Comparison of ENCODE assay signal across 2 cellular contexts in genomic region chr20:40811660-40812414, GRCh38.
TF ChIP-seq lines count a peak whose summit lies in the region.

No MANE protein-coding gene starts in this region.

TF ChIP-seq in SK-N-SH, 30 proteins besides CTCF, POLR2A, EP300 and RAD21 (continued from another document):
- TF ChIP-seq USF2 (IDR thresholded peaks at IDR 0.05; ENCODE audit: borderline replicate concordance, low read depth, low read length) (no peak), NFIC (IDR thresholded peaks at IDR 0.05; ENCODE audit: borderline replicate concordance) (no peak), TCF12 (IDR thresholded peaks at IDR 0.05) (no peak)
- TF ChIP-seq, protein P1, sequence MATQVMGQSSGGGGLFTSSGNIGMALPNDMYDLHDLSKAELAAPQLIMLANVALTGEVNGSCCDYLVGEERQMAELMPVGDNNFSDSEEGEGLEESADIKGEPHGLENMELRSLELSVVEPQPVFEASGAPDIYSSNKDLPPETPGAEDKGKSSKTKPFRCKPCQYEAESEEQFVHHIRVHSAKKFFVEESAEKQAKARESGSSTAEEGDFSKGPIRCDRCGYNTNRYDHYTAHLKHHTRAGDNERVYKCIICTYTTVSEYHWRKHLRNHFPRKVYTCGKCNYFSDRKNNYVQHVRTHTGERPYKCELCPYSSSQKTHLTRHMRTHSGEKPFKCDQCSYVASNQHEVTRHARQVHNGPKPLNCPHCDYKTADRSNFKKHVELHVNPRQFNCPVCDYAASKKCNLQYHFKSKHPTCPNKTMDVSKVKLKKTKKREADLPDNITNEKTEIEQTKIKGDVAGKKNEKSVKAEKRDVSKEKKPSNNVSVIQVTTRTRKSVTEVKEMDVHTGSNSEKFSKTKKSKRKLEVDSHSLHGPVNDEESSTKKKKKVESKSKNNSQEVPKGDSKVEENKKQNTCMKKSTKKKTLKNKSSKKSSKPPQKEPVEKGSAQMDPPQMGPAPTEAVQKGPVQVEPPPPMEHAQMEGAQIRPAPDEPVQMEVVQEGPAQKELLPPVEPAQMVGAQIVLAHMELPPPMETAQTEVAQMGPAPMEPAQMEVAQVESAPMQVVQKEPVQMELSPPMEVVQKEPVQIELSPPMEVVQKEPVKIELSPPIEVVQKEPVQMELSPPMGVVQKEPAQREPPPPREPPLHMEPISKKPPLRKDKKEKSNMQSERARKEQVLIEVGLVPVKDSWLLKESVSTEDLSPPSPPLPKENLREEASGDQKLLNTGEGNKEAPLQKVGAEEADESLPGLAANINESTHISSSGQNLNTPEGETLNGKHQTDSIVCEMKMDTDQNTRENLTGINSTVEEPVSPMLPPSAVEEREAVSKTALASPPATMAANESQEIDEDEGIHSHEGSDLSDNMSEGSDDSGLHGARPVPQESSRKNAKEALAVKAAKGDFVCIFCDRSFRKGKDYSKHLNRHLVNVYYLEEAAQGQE (IDR thresholded peaks at IDR 0.05; ENCODE audit: low read depth, low read length) = no peak
- TF ChIP-seq, protein P2, sequence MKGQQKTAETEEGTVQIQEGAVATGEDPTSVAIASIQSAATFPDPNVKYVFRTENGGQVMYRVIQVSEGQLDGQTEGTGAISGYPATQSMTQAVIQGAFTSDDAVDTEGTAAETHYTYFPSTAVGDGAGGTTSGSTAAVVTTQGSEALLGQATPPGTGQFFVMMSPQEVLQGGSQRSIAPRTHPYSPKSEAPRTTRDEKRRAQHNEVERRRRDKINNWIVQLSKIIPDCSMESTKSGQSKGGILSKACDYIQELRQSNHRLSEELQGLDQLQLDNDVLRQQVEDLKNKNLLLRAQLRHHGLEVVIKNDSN (IDR thresholded peaks at IDR 0.05; ENCODE audit: borderline replicate concordance, low read depth) = no peak
- TF ChIP-seq, protein P3, sequence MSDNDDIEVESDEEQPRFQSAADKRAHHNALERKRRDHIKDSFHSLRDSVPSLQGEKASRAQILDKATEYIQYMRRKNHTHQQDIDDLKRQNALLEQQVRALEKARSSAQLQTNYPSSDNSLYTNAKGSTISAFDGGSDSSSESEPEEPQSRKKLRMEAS (IDR thresholded peaks at IDR 0.05; ENCODE audit: low read depth) = no peak

TF ChIP-seq in SK-N-SH treated with all-trans-retinoic acid at 6 μM for 48 hours, 23 proteins besides CTCF, POLR2A, EP300 and RAD21 (continued from another document):
- TF ChIP-seq ARNTL (CRISPR knock-in tag; IDR thresholded peaks at IDR 0.05; ENCODE audit: borderline replicate concordance, low read depth) = no peak
- no peak for TF ChIP-seq ESRRG (CRISPR knock-in tag; IDR thresholded peaks at IDR 0.05)
- TF ChIP-seq, protein P4, sequence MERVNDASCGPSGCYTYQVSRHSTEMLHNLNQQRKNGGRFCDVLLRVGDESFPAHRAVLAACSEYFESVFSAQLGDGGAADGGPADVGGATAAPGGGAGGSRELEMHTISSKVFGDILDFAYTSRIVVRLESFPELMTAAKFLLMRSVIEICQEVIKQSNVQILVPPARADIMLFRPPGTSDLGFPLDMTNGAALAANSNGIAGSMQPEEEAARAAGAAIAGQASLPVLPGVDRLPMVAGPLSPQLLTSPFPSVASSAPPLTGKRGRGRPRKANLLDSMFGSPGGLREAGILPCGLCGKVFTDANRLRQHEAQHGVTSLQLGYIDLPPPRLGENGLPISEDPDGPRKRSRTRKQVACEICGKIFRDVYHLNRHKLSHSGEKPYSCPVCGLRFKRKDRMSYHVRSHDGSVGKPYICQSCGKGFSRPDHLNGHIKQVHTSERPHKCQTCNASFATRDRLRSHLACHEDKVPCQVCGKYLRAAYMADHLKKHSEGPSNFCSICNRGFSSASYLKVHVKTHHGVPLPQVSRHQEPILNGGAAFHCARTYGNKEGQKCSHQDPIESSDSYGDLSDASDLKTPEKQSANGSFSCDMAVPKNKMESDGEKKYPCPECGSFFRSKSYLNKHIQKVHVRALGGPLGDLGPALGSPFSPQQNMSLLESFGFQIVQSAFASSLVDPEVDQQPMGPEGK (CRISPR knock-in tag; IDR thresholded peaks at IDR 0.05; ENCODE audit: borderline replicate concordance) = no peak
- TF ChIP-seq PPARA (CRISPR knock-in tag; IDR thresholded peaks at IDR 0.05; ENCODE audit: borderline replicate concordance) = no peak
- no peak for TF ChIP-seq ISL1 (CRISPR knock-in tag; IDR thresholded peaks at IDR 0.05)
- no peak for TF ChIP-seq ZFP3 (CRISPR knock-in tag; IDR thresholded peaks at IDR 0.05)
- no peak for TF ChIP-seq CSDC2 (CRISPR knock-in tag; IDR thresholded peaks at IDR 0.05)
- no peak for TF ChIP-seq ZNF70 (CRISPR knock-in tag; IDR thresholded peaks at IDR 0.05)
- TF ChIP-seq ZFP30 (CRISPR knock-in tag; IDR thresholded peaks at IDR 0.05) = no peak
- TF ChIP-seq OSR1 (CRISPR knock-in tag; IDR thresholded peaks at IDR 0.05) = no peak
- TF ChIP-seq ZNF565 (CRISPR knock-in tag; conservative IDR thresholded peaks at IDR 0.05; ENCODE audit: low read depth) = no peak
- no peak for TF ChIP-seq POU6F1 (CRISPR knock-in tag; IDR thresholded peaks at IDR 0.05; ENCODE audit: borderline replicate concordance, low read depth)
- no peak for TF ChIP-seq CSRNP3 (CRISPR knock-in tag; IDR thresholded peaks at IDR 0.05)
- no peak for TF ChIP-seq ZC3H10 (CRISPR knock-in tag; IDR thresholded peaks at IDR 0.05)
- no peak for TF ChIP-seq CREB5 (CRISPR knock-in tag; IDR thresholded peaks at IDR 0.05; ENCODE audit: low read depth)
- TF ChIP-seq BACH2 (CRISPR knock-in tag; IDR thresholded peaks at IDR 0.05; ENCODE audit: borderline replicate concordance) = no peak
- TF ChIP-seq TCF4 (CRISPR knock-in tag; IDR thresholded peaks at IDR 0.05; ENCODE audit: borderline replicate concordance) = no peak
